15 cellular contexts compared by ENCODE assay signal in the genomic region with DNA sequence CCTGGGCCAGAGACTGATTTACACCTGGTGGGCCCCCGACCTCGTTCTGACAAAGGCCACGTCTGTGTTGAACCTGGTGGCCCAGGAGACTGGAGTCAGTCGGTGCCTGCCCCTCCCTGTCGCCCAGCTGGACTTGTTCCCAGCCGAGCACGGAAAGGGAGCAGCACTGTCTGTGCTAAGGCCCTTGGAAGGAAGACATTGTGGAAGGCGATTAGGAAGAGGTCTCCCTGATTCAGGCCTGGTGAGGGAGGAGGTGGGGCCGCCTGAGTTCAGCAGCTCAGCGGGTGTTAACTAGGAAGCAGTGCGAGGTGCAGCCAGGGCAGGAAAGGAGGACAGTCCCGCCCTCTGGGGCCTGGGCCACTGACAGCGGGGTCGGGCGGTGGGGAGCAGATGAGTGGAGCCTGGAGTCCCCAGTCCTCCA.
"Had no signal": no experiment of that assay in that cellular context is flagged by ENCODE, and none has a peak within 500 bp of the region (broad histone marks: within the 10 kb centered on the region; RNA-seq: fewer than 3 reads in every experiment).

No MANE protein-coding gene starts in this region.

- ATAC-seq: activated T-cell treated with anti-CD3 and anti-CD28 coated beads, Interleukin-2, amount 50 U/mL, for 72 hours; esophagus mucosa; pancreas; T-helper 17 cell had no signal

- H3K27ac Mint-ChIP-seq: activated CD4-positive, alpha-beta memory T cell treated with anti-CD3 and anti-CD28 coated beads for 36 hours; activated naive CD8-positive, alpha-beta T cell treated with anti-CD3 and anti-CD28 coated beads for 36 hours; activated T-cell treated with anti-CD3 and anti-CD28 coated beads, Interleukin-2, amount 50 U/mL, for 72 hours; T-helper 17 cell had no signal

- FAIRE-seq: pancreas, small intestine had no signal

- H3K4me3 Mint-ChIP-seq: activated CD4-positive, alpha-beta memory T cell treated with anti-CD3 and anti-CD28 coated beads for 36 hours; activated naive CD8-positive, alpha-beta T cell treated with anti-CD3 and anti-CD28 coated beads for 36 hours; activated T-cell treated with anti-CD3 and anti-CD28 coated beads, Interleukin-2, amount 50 U/mL, for 72 hours; T-helper 17 cell had no signal

- DNase-seq: activated CD4-positive, alpha-beta memory T cell treated with anti-CD3 and anti-CD28 coated beads for 36 hours; activated CD4-positive, CD25-positive, alpha-beta regulatory T cell treated with anti-CD3 and anti-CD28 coated beads, Interleukin-2, amount 50 U/mL, for 72 hours; activated gamma-delta T cell treated with Interleukin-2 at 50 U/mL for 16 hours; activated naive CD8-positive, alpha-beta T cell treated with anti-CD3 and anti-CD28 coated beads for 36 hours; activated T-cell treated with anti-CD3 and anti-CD28 coated beads, Interleukin-2, amount 50 U/mL, for 72 hours; brain microvascular endothelial cell; dermis blood vessel endothelial cell; hypothalamus; mammary epithelial cell; pancreas; small intestine; T-helper 17 cell; tibial artery had no signal

- H3K4me1 ChIP-seq: vagina had no signal

- H3K4me3 ChIP-seq: pancreas, tibial artery, vagina had no signal

- H3K27ac ChIP-seq: brain microvascular endothelial cell, pancreas, tibial artery, vagina had no signal

- H3K27me3 ChIP-seq: brain microvascular endothelial cell, pancreas, tibial artery, vagina had no signal

- H3K36me3 Mint-ChIP-seq: activated CD4-positive, alpha-beta memory T cell treated with anti-CD3 and anti-CD28 coated beads for 36 hours; activated naive CD8-positive, alpha-beta T cell treated with anti-CD3 and anti-CD28 coated beads for 36 hours had no signal

- H3K36me3 ChIP-seq: brain microvascular endothelial cell, pancreas, vagina had no signal

- H3K9me3 ChIP-seq: pancreas, vagina had no signal
